In genomic region chr7:114988035-114988434, GRCh38 we compare ENCODE assay signal across 12 cellular contexts.
"Had no signal": no experiment of that assay in that cellular context is flagged by ENCODE, and none has a peak within 500 bp of the region (broad histone marks: within the 10 kb centered on the region; RNA-seq: fewer than 3 reads in every experiment).

No MANE protein-coding gene starts in this region.

- H3K4me3 ChIP-seq: esophagus squamous epithelium, lung, testis had no signal

- FAIRE-seq: frontal cortex, small intestine had no signal

- H3K27ac ChIP-seq: testis had no signal

- H3K4me1 ChIP-seq: testis had no signal

- H3K36me3 ChIP-seq: esophagus squamous epithelium had no signal

- DNase-seq: activated CD4-positive, alpha-beta T cell treated with anti-CD3 and anti-CD28 coated beads, Interleukin-2, amount 50 U/mL, for 1 hour; activated naive CD4-positive, alpha-beta T cell treated with anti-CD3 and anti-CD28 coated beads, Interleukin-2, amount 50 U/mL, for 16 hours; amniotic stem cell; esophagus squamous epithelium; naive B cell; posterior cingulate gyrus; small intestine; stimulated activated CD4-positive, alpha-beta T cell treated with anti-CD3 and anti-CD28 coated beads, Interleukin-1b, Interleukin-23, amount 100 ng/mL, for 48 hours; stimulated activated naive CD4-positive, alpha-beta T cell; testis had no signal

- H3K9me3 ChIP-seq: esophagus squamous epithelium, testis had no signal

- H3K27me3 ChIP-seq: esophagus squamous epithelium, testis had no signal
